In the genomic region with DNA sequence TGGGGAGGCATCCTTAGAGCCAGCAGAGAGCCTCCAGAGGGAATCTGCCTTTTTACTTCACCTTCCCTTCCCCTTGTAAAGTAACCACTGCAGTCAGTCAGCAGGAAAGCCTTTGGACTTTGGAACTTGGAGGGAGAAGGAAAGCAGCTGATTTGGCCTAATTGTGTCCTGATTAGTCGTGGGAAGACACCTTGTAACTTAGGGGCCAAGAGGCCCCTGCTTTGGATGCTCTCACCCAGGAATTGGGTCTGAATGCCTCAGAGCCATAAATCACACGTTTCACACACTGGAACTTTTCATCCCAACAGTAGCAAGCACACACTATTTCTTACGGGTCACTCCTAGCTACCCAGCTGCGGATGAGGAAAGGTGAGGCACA, we compare ENCODE assay signal across 7 cellular contexts.
DNase-seq lines count a peak whose midpoint lies in the region; ATAC-seq, FAIRE-seq and TF ChIP-seq lines count a peak whose summit lies in the region.

No MANE protein-coding gene starts in this region.

- H3K27me3 ChIP-seq in HepG2 (ENCODE audit: control insufficient read depth in 1 of 2, insufficient read depth in 2 of 2, low read length in 2 of 2) (peaks cover 0 to 8% of the 10 kb centered on the region in 2 experiments; a peak in 2 of 5 replicates), stomach (no peaks in the 10 kb centered on the region)

- peak overlapping the region in 2 of 3 donors; percentile 81 to 88 for H3K27ac Mint-ChIP-seq in IgD-negative memory B cell
- H3K27ac Mint-ChIP-seq in activated naive CD8-positive, alpha-beta T cell treated with anti-CD3 and anti-CD28 coated beads for 36 hours = peak overlapping the region; percentile 77

- TF ChIP-seq EP300 in HepG2 (IDR thresholded peaks at IDR 0.05; ENCODE audit: low read depth in 2 of 2, low read length in 2 of 2) (no peak), HepG2 (CRISPR knock-in tag; IDR thresholded peaks at IDR 0.05; ENCODE audit: borderline replicate concordance) (no peak), stomach (IDR thresholded peaks at IDR 0.05) (no peak)

- H3K27ac ChIP-seq in HepG2 (ENCODE audit: extremely low read length, insufficient read depth, low read length) (no peak overlapping the region), stomach (peak overlapping the region in 3 of 5 donors; percentile 52 to 79 (median 61))

- CTCF ChIA-PET in HepG2 (lab: Yijun Ruan, JAX; ENCODE audit: low intra/inter-chr PET ratio, low total read pairs) = interaction anchor here (0.7 to 2.1 kb wide), 4 partner anchors 44 to 255 kb away, joined by 3 to 13 read pairs (median 3); no protein-coding TSS in a partner anchor

- H3K79me2 ChIP-seq in HepG2 (ENCODE audit: insufficient read depth, low read length) = no peaks in the 10 kb centered on the region

- no peak for TF ChIP-seq CTCF in HepG2 (CRISPR knock-in tag; IDR thresholded peaks at IDR 0.05)
- no peak for TF ChIP-seq CTCF in stomach (IDR thresholded peaks at IDR 0.05)
- TF ChIP-seq CTCF in D721Med (IDR thresholded peaks at IDR 0.05; ENCODE audit: insufficient read depth, missing control alignments) = no peak

- H3K27me3 Mint-ChIP-seq in IgD-negative memory B cell = no peaks in the 10 kb centered on the region
- H3K27me3 Mint-ChIP-seq in activated naive CD8-positive, alpha-beta T cell treated with anti-CD3 and anti-CD28 coated beads for 36 hours = no peaks in the 10 kb centered on the region

- H3K36me3 ChIP-seq in HepG2 (replicated peaks in 1 of 2; ENCODE audit: control insufficient read depth in 1 of 2, insufficient read depth in 2 of 2, low read length in 2 of 2) (no peaks in the 10 kb centered on the region), stomach (no peaks in the 10 kb centered on the region)

- TF ChIP-seq POLR2A in HepG2 (IDR thresholded peaks at IDR 0.05; ENCODE audit: insufficient read depth in 1 of 2, low read depth in 2 of 2, low read length in 2 of 2) (no peak), stomach (IDR thresholded peaks at IDR 0.05) (no peak)

- H3K4me3 Mint-ChIP-seq in IgD-negative memory B cell = peak overlapping the region; percentile 5 to 96 (median 85)
- peak overlapping the region; percentile 75 for H3K4me3 Mint-ChIP-seq in activated naive CD8-positive, alpha-beta T cell treated with anti-CD3 and anti-CD28 coated beads for 36 hours

- peak overlapping the region; percentile 56 for H3K9ac ChIP-seq in HepG2 (ENCODE audit: insufficient read depth, low read depth, low read length)

- in situ Hi-C loops in HepG2 (cut with HindIII; ENCODE audit: extremely low pct_ligation_motif_present, low pct_unique_long_range_greater_than_20kb) = loop anchor here (5.0 kb wide), 1 partner anchor 205 kb away; no protein-coding TSS in a partner anchor

- no peaks in the 10 kb centered on the region for H3K9me3 Mint-ChIP-seq in IgD-negative memory B cell
- no peaks in the 10 kb centered on the region for H3K9me3 Mint-ChIP-seq in activated naive CD8-positive, alpha-beta T cell treated with anti-CD3 and anti-CD28 coated beads for 36 hours

- H3K4me2 ChIP-seq in HepG2 (ENCODE audit: low read depth, low read length) = peak overlapping the region; percentile 92

- 0% methylated on average over 4 of the region's 4 CpGs for WGBS in HepG2 (ENCODE audit: low lambda C conversion rate)
- WGBS in stomach, 5 donors = 53 to 58% (median 55%) methylated on average over 4 of the region's 4 CpGs

- TF ChIP-seq RAD21 in HepG2 (CRISPR knock-in tag; IDR thresholded peaks at IDR 0.05) = no peak

- DNase-seq in activated naive CD8-positive, alpha-beta T cell treated with anti-CD3 and anti-CD28 coated beads for 36 hours = no peak
- DNase-seq in HepG2 (ENCODE audit: low spot score) (peak; percentile 22), stomach (no peak), D721Med (ENCODE audit: insufficient read length, low spot score) (no peak)
- DNase-seq in stimulated activated CD4-positive, alpha-beta T cell treated with anti-CD3 and anti-CD28 coated beads, Interleukin-2, amount 100 ng/mL, for 24 hours = no peak

- H3K9me3 ChIP-seq in HepG2 (ENCODE audit: low read length) (no peaks in the 10 kb centered on the region), stomach (no peaks in the 10 kb centered on the region)

- peaks cover 17 to 23% (median 20%) of the 10 kb centered on the region in 3 donors for H3K4me1 Mint-ChIP-seq in IgD-negative memory B cell
- peaks cover 26% of the 10 kb centered on the region for H3K4me1 Mint-ChIP-seq in activated naive CD8-positive, alpha-beta T cell treated with anti-CD3 and anti-CD28 coated beads for 36 hours

- POLR2A ChIA-PET in HepG2 (lab: Yijun Ruan, JAX) = interaction anchor here (0.9 to 2.6 kb wide), 3 partner anchors 26 to 204 kb away, joined by 3 to 11 read pairs (median 4); partner anchors contain the start of gene PPM1B

- H3K36me3 Mint-ChIP-seq in IgD-negative memory B cell = peaks cover 1% of the 10 kb centered on the region
- no peaks in the 10 kb centered on the region for H3K36me3 Mint-ChIP-seq in activated naive CD8-positive, alpha-beta T cell treated with anti-CD3 and anti-CD28 coated beads for 36 hours

- no TSS peak for BruUV-seq in HepG2 (replicated peaks; lab: Mats Ljungman, UMichigan)

- H3K4me3 ChIP-seq in HepG2 (replicated peaks in 1 of 3; ENCODE audit: insufficient read depth in 1 of 3, low read depth in 2 of 3, low read length in 3 of 3) (peak overlapping the region; percentile 55 to 72 (median 61)), stomach (peak overlapping the region; percentile 25 to 45 (median 34))

- no peak for FAIRE-seq in HepG2 (lab: Jason Lieb, UNC)
- no peak for FAIRE-seq in D721Med (lab: Jason Lieb, UNC)

- no peaks in the 10 kb centered on the region for H4K20me1 ChIP-seq in HepG2 (ENCODE audit: insufficient read depth, low read length)

- H2AFZ ChIP-seq in HepG2 (ENCODE audit: low read length) = peak overlapping the region; percentile 98

- ATAC-seq in HepG2 (peak; percentile 41), HG02588 (IDR thresholded peaks at IDR 0.05; ENCODE audit: unreplicated experiment) (no peak)

- H3K4me1 ChIP-seq in HepG2 (ENCODE audit: insufficient read depth, low read length) = peaks cover 39% of the 10 kb centered on the region
- peaks cover 12 to 15% (median 14%) of the 10 kb centered on the region in 4 donors for H3K4me1 ChIP-seq in stomach

- intact Hi-C loops in HepG2 (cut with micrococcal nuclease; ENCODE audit: unreplicated experiment) = loop anchor here (1.0 to 5.0 kb wide), 4 partner anchors 80 to 255 kb away; partner anchors contain the start of gene PPM1B
- intact Hi-C loops in stomach (cut with DNase I; ENCODE audit: low total_unique reads) = no loop called here

TF ChIP-seq in HepG2, 621 proteins besides CTCF, POLR2A, EP300 and RAD21 (continues in another document):
- TF ChIP-seq GTF3A (CRISPR knock-in tag; conservative IDR thresholded peaks at IDR 0.05) (no peak), U2AF1 (optimal IDR thresholded peaks at IDR 0.05; ENCODE audit: low read depth, low read length) (no peak), RCOR2 (CRISPR knock-in tag; IDR thresholded peaks at IDR 0.05) (no peak), ELF4 (CRISPR knock-in tag; IDR thresholded peaks at IDR 0.05; ENCODE audit: borderline replicate concordance) (0 out of 2 replicates have a peak, but pooled peaks have one; percentile 51), ZNF3 (CRISPR knock-in tag; IDR thresholded peaks at IDR 0.05) (peak; percentile 13; the same call in 1 of the 2 replicates), BCL6 (CRISPR knock-in tag; IDR thresholded peaks at IDR 0.05) (no peak), REXO4 (CRISPR knock-in tag; IDR thresholded peaks at IDR 0.05; ENCODE audit: borderline replicate concordance) (no peak), NFE2 (CRISPR knock-in tag; IDR thresholded peaks at IDR 0.05) (no peak), PHB2 (IDR thresholded peaks at IDR 0.05; ENCODE audit: partially characterized antibody) (no peak), KDM6A (CRISPR knock-in tag; IDR thresholded peaks at IDR 0.05; ENCODE audit: low read depth) (no peak), RBAK (CRISPR knock-in tag; IDR thresholded peaks at IDR 0.05) (no peak), HMGXB3 (CRISPR knock-in tag; IDR thresholded peaks at IDR 0.05; ENCODE audit: borderline replicate concordance) (no peak), POGZ (CRISPR knock-in tag; IDR thresholded peaks at IDR 0.05) (no peak)
